In genomic region chr6:16785496-16785895, GRCh38 we compare ENCODE assay signal across 29 cellular contexts.
"Had no signal": no experiment of that assay in that cellular context is flagged by ENCODE, and none has a peak within 500 bp of the region (broad histone marks: within the 10 kb centered on the region; RNA-seq: fewer than 3 reads in every experiment).

No MANE protein-coding gene starts in this region.

- H3K4me3 Mint-ChIP-seq: stimulated activated effector memory CD8-positive, alpha-beta T cell treated with anti-CD3 and anti-CD28 coated beads, Interleukin-12 subunit alpha, Interleukin-12 subunit beta, amount 100 ng/mL, for 72 hours; stimulated activated memory B cell treated with anti-CD40 and anti-IgM and Interleukin-4, amounts not matched to agents 10 μg/mL and 1 μg/mL and 100 μg/mL, for 72 hours; stimulated activated naive B cell treated with anti-CD40 and anti-IgM and Interleukin-4, amounts not matched to agents 10 μg/mL and 1 μg/mL and 100 μg/mL, for 72 hours; stimulated activated naive CD8-positive, alpha-beta T cell treated with anti-CD3 and anti-CD28 coated beads, Interleukin-15, amount 100 ng/mL, for 72 hours; stimulated activated naive CD8-positive, alpha-beta T cell treated with anti-CD3 and anti-CD28 coated beads, Interleukin-15, Interleukin-2, amounts not matched to agents 100 ng/mL and 50 ng/mL, for 24 hours; type B pancreatic cell had no signal

- FAIRE-seq: urothelium cell line had no signal

- DNase-seq: stimulated activated CD4-positive, alpha-beta T cell treated with anti-CD3 and anti-CD28 coated beads, Interleukin-2, amount 100 ng/mL, for 48 hours; stimulated activated CD4-positive, alpha-beta T cell treated with anti-CD3 and anti-CD28 coated beads, Interleukin-4, amount 100 ng/mL, for 1 hour; stimulated activated CD4-positive, alpha-beta T cell treated with anti-CD3 and anti-CD28 coated beads, Interleukin-4, amount 100 ng/mL, for 24 hours; stimulated activated CD4-positive, alpha-beta T cell treated with anti-CD3 and anti-CD28 coated beads, Interleukin-4, amount 100 ng/mL, for 4 hours; stimulated activated CD8-positive, alpha-beta memory T cell treated with anti-CD3 and anti-CD28 coated beads, Interleukin-4, amount 100 ng/mL, for 48 hours; stimulated activated naive B cell treated with anti-CD40 and anti-IgM and Interleukin-4, amounts not matched to agents 10 μg/mL and 1 μg/mL and 100 μg/mL, for 72 hours; stimulated activated naive CD4-positive, alpha-beta T cell; stimulated activated naive CD4-positive, alpha-beta T cell treated with Interleukin-2 at 50 U/mL for 16 hours; stimulated activated naive CD8-positive, alpha-beta T cell treated with anti-CD3 and anti-CD28 coated beads, Interleukin-15, amount 100 ng/mL, for 72 hours; stimulated activated naive CD8-positive, alpha-beta T cell treated with anti-CD3 and anti-CD28 coated beads, Interleukin-15, Interleukin-2, amounts not matched to agents 100 U/mL and 50 U/mL, for 24 hours; stomach; substantia nigra; testis; thyroid gland; tibial artery; transverse colon; trophoblast cell; upper lobe of left lung; upper lobe of right lung; uterus had no signal

- H3K27me3 Mint-ChIP-seq: stimulated activated naive CD8-positive, alpha-beta T cell treated with anti-CD3 and anti-CD28 coated beads, Interleukin-15, amount 100 ng/mL, for 72 hours; type B pancreatic cell had no signal

- H3K9me3 ChIP-seq: suprapubic skin, testis, thoracic aorta, thyroid gland, tibial artery, transverse colon, upper lobe of right lung, uterus, vagina had no signal

- H3K4me3 ChIP-seq: stomach, suprapubic skin, testis, thoracic aorta, thyroid gland, tibial artery, tibial nerve, transverse colon, upper lobe of left lung, upper lobe of right lung, uterus, vagina had no signal

- H3K4me1 Mint-ChIP-seq: stimulated activated memory B cell treated with anti-CD40 and anti-IgM and Interleukin-4, amounts not matched to agents 10 μg/mL and 1 μg/mL and 100 μg/mL, for 72 hours; stimulated activated naive B cell treated with anti-CD40 and anti-IgM and Interleukin-4, amounts not matched to agents 10 μg/mL and 1 μg/mL and 100 μg/mL, for 72 hours; stimulated activated naive CD8-positive, alpha-beta T cell treated with anti-CD3 and anti-CD28 coated beads, Interleukin-15, amount 100 ng/mL, for 72 hours had no signal

- ATAC-seq: stimulated activated effector memory CD8-positive, alpha-beta T cell treated with anti-CD3 and anti-CD28 coated beads, Interleukin-12 subunit alpha, Interleukin-12 subunit beta, amount 100 ng/mL, for 72 hours; stimulated activated memory B cell treated with anti-CD40 and anti-IgM and Interleukin-4, amounts not matched to agents 10 μg/mL and 1 μg/mL and 100 μg/mL, for 72 hours; stimulated activated naive B cell treated with anti-CD40 and anti-IgM and Interleukin-4, amounts not matched to agents 10 μg/mL and 1 μg/mL and 100 μg/mL, for 72 hours; stimulated activated naive CD8-positive, alpha-beta T cell treated with anti-CD3 and anti-CD28 coated beads, Interleukin-15, amount 100 ng/mL, for 72 hours; stimulated activated naive CD8-positive, alpha-beta T cell treated with anti-CD3 and anti-CD28 coated beads, Interleukin-15, Interleukin-2, amounts not matched to agents 100 U/mL and 50 U/mL, for 24 hours; upper lobe of right lung had no signal

- H3K36me3 ChIP-seq: stomach, suprapubic skin, thoracic aorta, thyroid gland, tibial artery, tibial nerve, transverse colon, upper lobe of left lung, upper lobe of right lung, uterus, vagina had no signal

- H3K27ac Mint-ChIP-seq: stimulated activated effector memory CD8-positive, alpha-beta T cell treated with anti-CD3 and anti-CD28 coated beads, Interleukin-12 subunit alpha, Interleukin-12 subunit beta, amount 100 ng/mL, for 72 hours; stimulated activated memory B cell treated with anti-CD40 and anti-IgM and Interleukin-4, amounts not matched to agents 10 μg/mL and 1 μg/mL and 100 μg/mL, for 72 hours; stimulated activated naive B cell treated with anti-CD40 and anti-IgM and Interleukin-4, amounts not matched to agents 10 μg/mL and 1 μg/mL and 100 μg/mL, for 72 hours; stimulated activated naive CD8-positive, alpha-beta T cell treated with anti-CD3 and anti-CD28 coated beads, Interleukin-15, amount 100 ng/mL, for 72 hours; stimulated activated naive CD8-positive, alpha-beta T cell treated with anti-CD3 and anti-CD28 coated beads, Interleukin-15, Interleukin-2, amounts not matched to agents 100 ng/mL and 50 ng/mL, for 24 hours; type B pancreatic cell had no signal

- H3K4me1 ChIP-seq: stomach, testis, transverse colon, upper lobe of left lung, upper lobe of right lung, uterus, vagina had no signal

- H3K36me3 Mint-ChIP-seq: stimulated activated effector memory CD8-positive, alpha-beta T cell treated with anti-CD3 and anti-CD28 coated beads, Interleukin-12 subunit alpha, Interleukin-12 subunit beta, amount 100 ng/mL, for 72 hours; type B pancreatic cell had no signal

- H3K27me3 ChIP-seq: stomach, suprapubic skin, testis, thyroid gland, tibial artery, tibial nerve, transverse colon, upper lobe of left lung, upper lobe of right lung, uterus, vagina had no signal

- H3K27ac ChIP-seq: stomach, suprapubic skin, testis, thoracic aorta, thyroid gland, tibial artery, tibial nerve, transverse colon, upper lobe of left lung, upper lobe of right lung, uterus, vagina had no signal
